Comparison of ENCODE assay signal across 2 cellular contexts in the genomic region with DNA sequence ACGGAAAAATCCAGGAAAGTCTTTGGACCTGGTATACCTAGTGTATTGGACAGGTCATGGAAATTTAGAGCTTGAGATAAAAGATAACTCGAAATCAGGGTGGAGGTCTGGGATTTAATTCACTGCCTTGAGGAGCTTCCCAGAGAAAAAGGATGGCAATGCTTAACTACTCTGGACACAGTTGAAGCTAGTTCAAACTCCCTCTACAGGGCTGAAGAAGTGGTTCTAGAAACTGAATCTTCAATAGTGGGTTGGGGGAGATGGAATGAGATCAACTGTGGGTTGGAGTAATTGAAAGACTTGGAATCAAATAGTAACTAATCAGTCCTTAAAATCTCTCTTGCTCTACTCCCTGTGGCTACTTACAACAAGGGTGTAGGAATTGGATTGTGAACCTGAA.
TF ChIP-seq lines count a peak whose summit lies in the region.

No MANE protein-coding gene starts in this region.

TF ChIP-seq in IMR-90, 13 proteins besides CTCF, POLR2A, EP300 and RAD21:
- TF ChIP-seq RCOR1 (IDR thresholded peaks at IDR 0.05; ENCODE audit: insufficient replicate concordance, low read length): no peak

TF ChIP-seq in H1, 55 proteins besides CTCF, POLR2A, EP300 and RAD21:
- TF ChIP-seq SIN3A (conservative IDR thresholded peaks at IDR 0.05 in 1 of 2, IDR thresholded peaks at IDR 0.05 in 1 of 2; ENCODE audit: low read depth in 1 of 2, low read length in 2 of 2) (no peak), SP4 (IDR thresholded peaks at IDR 0.05; ENCODE audit: low read length) (no peak), NRF1 (IDR thresholded peaks at IDR 0.05; ENCODE audit: low read depth, low read length) (no peak), YY1 (IDR thresholded peaks at IDR 0.05; ENCODE audit: low read depth, low read length) (no peak), CHD1 (IDR thresholded peaks at IDR 0.05; ENCODE audit: low read depth, low read length) (no peak), NANOG (IDR thresholded peaks at IDR 0.05; ENCODE audit: insufficient read depth, low read depth, low read length, poor library complexity, severe bottlenecking) (no peak), SIRT6 (IDR thresholded peaks at IDR 0.05; ENCODE audit: low read length) (no peak), EZH2 (IDR thresholded peaks at IDR 0.05; ENCODE audit: low read depth, low read length, severe bottlenecking) (no peak), GTF2F1 (IDR thresholded peaks at IDR 0.05; ENCODE audit: borderline replicate concordance, low read depth, low read length) (no peak)
- TF ChIP-seq, protein P1, sequence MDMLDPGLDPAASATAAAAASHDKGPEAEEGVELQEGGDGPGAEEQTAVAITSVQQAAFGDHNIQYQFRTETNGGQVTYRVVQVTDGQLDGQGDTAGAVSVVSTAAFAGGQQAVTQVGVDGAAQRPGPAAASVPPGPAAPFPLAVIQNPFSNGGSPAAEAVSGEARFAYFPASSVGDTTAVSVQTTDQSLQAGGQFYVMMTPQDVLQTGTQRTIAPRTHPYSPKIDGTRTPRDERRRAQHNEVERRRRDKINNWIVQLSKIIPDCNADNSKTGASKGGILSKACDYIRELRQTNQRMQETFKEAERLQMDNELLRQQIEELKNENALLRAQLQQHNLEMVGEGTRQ (IDR thresholded peaks at IDR 0.05; ENCODE audit: low read length): no peak
- TF ChIP-seq, protein P2, sequence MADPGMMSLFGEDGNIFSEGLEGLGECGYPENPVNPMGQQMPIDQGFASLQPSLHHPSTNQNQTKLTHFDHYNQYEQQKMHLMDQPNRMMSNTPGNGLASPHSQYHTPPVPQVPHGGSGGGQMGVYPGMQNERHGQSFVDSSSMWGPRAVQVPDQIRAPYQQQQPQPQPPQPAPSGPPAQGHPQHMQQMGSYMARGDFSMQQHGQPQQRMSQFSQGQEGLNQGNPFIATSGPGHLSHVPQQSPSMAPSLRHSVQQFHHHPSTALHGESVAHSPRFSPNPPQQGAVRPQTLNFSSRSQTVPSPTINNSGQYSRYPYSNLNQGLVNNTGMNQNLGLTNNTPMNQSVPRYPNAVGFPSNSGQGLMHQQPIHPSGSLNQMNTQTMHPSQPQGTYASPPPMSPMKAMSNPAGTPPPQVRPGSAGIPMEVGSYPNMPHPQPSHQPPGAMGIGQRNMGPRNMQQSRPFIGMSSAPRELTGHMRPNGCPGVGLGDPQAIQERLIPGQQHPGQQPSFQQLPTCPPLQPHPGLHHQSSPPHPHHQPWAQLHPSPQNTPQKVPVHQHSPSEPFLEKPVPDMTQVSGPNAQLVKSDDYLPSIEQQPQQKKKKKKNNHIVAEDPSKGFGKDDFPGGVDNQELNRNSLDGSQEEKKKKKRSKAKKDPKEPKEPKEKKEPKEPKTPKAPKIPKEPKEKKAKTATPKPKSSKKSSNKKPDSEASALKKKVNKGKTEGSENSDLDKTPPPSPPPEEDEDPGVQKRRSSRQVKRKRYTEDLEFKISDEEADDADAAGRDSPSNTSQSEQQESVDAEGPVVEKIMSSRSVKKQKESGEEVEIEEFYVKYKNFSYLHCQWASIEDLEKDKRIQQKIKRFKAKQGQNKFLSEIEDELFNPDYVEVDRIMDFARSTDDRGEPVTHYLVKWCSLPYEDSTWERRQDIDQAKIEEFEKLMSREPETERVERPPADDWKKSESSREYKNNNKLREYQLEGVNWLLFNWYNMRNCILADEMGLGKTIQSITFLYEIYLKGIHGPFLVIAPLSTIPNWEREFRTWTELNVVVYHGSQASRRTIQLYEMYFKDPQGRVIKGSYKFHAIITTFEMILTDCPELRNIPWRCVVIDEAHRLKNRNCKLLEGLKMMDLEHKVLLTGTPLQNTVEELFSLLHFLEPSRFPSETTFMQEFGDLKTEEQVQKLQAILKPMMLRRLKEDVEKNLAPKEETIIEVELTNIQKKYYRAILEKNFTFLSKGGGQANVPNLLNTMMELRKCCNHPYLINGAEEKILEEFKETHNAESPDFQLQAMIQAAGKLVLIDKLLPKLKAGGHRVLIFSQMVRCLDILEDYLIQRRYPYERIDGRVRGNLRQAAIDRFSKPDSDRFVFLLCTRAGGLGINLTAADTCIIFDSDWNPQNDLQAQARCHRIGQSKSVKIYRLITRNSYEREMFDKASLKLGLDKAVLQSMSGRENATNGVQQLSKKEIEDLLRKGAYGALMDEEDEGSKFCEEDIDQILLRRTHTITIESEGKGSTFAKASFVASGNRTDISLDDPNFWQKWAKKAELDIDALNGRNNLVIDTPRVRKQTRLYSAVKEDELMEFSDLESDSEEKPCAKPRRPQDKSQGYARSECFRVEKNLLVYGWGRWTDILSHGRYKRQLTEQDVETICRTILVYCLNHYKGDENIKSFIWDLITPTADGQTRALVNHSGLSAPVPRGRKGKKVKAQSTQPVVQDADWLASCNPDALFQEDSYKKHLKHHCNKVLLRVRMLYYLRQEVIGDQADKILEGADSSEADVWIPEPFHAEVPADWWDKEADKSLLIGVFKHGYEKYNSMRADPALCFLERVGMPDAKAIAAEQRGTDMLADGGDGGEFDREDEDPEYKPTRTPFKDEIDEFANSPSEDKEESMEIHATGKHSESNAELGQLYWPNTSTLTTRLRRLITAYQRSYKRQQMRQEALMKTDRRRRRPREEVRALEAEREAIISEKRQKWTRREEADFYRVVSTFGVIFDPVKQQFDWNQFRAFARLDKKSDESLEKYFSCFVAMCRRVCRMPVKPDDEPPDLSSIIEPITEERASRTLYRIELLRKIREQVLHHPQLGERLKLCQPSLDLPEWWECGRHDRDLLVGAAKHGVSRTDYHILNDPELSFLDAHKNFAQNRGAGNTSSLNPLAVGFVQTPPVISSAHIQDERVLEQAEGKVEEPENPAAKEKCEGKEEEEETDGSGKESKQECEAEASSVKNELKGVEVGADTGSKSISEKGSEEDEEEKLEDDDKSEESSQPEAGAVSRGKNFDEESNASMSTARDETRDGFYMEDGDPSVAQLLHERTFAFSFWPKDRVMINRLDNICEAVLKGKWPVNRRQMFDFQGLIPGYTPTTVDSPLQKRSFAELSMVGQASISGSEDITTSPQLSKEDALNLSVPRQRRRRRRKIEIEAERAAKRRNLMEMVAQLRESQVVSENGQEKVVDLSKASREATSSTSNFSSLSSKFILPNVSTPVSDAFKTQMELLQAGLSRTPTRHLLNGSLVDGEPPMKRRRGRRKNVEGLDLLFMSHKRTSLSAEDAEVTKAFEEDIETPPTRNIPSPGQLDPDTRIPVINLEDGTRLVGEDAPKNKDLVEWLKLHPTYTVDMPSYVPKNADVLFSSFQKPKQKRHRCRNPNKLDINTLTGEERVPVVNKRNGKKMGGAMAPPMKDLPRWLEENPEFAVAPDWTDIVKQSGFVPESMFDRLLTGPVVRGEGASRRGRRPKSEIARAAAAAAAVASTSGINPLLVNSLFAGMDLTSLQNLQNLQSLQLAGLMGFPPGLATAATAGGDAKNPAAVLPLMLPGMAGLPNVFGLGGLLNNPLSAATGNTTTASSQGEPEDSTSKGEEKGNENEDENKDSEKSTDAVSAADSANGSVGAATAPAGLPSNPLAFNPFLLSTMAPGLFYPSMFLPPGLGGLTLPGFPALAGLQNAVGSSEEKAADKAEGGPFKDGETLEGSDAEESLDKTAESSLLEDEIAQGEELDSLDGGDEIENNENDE (IDR thresholded peaks at IDR 0.05; ENCODE audit: insufficient replicate concordance, low read length): no peak
